In genomic region chr1:65691152-65691900, GRCh38 we compare ENCODE assay signal across 1 cellular context.
TF ChIP-seq lines count a peak whose summit lies in the region.

No MANE protein-coding gene starts in this region.

TF ChIP-seq in endothelial cell of umbilical vein, 7 proteins besides CTCF, POLR2A, EP300 and RAD21 (continued from another document):
- no peak for TF ChIP-seq EZH2 (IDR thresholded peaks at IDR 0.05; ENCODE audit: borderline replicate concordance, low read depth, low read length, severe bottlenecking)
- no peak for TF ChIP-seq GATA2 (IDR thresholded peaks at IDR 0.05; ENCODE audit: insufficient read depth, insufficient read length, low read depth, low read length)
- TF ChIP-seq MAX (IDR thresholded peaks at IDR 0.05; ENCODE audit: insufficient read depth, insufficient read length): no peak
- TF ChIP-seq JUN (IDR thresholded peaks at IDR 0.05; ENCODE audit: borderline replicate concordance, insufficient read depth, insufficient read length, low read depth): no peak
